28 cellular contexts compared by ENCODE assay signal in genomic region chr2:105626391-105626990, GRCh38.
"Had no signal": no experiment of that assay in that cellular context is flagged by ENCODE, and none has a peak within 500 bp of the region (broad histone marks: within the 10 kb centered on the region; RNA-seq: fewer than 3 reads in every experiment).

No MANE protein-coding gene starts in this region.

- H3K9me3 Mint-ChIP-seq: dendritic cell treated with granulocyte-macrophage colony-stimulating factor and Interleukin-4, amounts not matched to agents 40 ng/mL and 50 ng/mL, for 4 days; natural killer cell treated with Interleukin-12 subunit alpha and Interleukin-12 subunit beta and Interleukin-15 and Interleukin-18, amount 100 ng/mL, for 72 hours had no signal

- H3K4me1 Mint-ChIP-seq: mesothelial cell of epicardium, neural crest cell had no signal

- H3K4me3 Mint-ChIP-seq: dendritic cell treated with granulocyte-macrophage colony-stimulating factor and Interleukin-4, amounts not matched to agents 40 ng/mL and 50 ng/mL, for 4 days; endodermal cell; mesothelial cell of epicardium; natural killer cell treated with Interleukin-12 subunit alpha and Interleukin-12 subunit beta and Interleukin-15 and Interleukin-18, amount 100 ng/mL, for 72 hours; neural crest cell; stimulated activated naive B cell treated with anti-CD40 and anti-IgM and Interleukin-4, amounts not matched to agents 10 μg/mL and 1 μg/mL and 100 μg/mL, for 72 hours; stimulated activated naive CD8-positive, alpha-beta T cell treated with anti-CD3 and anti-CD28 coated beads, Interleukin-15, Interleukin-2, amounts not matched to agents 100 ng/mL and 50 ng/mL, for 24 hours had no signal

- H3K36me3 Mint-ChIP-seq: mesothelial cell of epicardium; natural killer cell treated with Interleukin-12 subunit alpha and Interleukin-12 subunit beta and Interleukin-15 and Interleukin-18, amount 100 ng/mL, for 72 hours; stimulated activated naive B cell treated with anti-CD40 and anti-IgM and Interleukin-4, amounts not matched to agents 10 μg/mL and 1 μg/mL and 100 μg/mL, for 72 hours had no signal

- H3K4me1 ChIP-seq: foreskin keratinocyte, heart left ventricle, left lung, pancreas, right lobe of liver, tibial nerve, upper lobe of left lung had no signal

- H3K4me3 ChIP-seq: gastroesophageal sphincter, heart left ventricle, hepatocyte, left lung, mucosa of descending colon, pancreas, right lobe of liver, thoracic aorta, tibial nerve, upper lobe of left lung had no signal

- H3K27me3 ChIP-seq: gastroesophageal sphincter, hepatocyte, pancreas, tibial nerve, upper lobe of left lung had no signal

- H3K36me3 ChIP-seq: gastroesophageal sphincter, heart left ventricle, left lung, neutrophil, pancreas, right lobe of liver, thoracic aorta, tibial nerve, upper lobe of left lung had no signal

- H3K9me3 ChIP-seq: gastroesophageal sphincter, heart left ventricle, left lung, mucosa of descending colon, neutrophil, pancreas, right lobe of liver, thoracic aorta, tibial nerve, upper lobe of left lung had no signal

- H3K27ac Mint-ChIP-seq: dendritic cell treated with granulocyte-macrophage colony-stimulating factor and Interleukin-4, amounts not matched to agents 40 ng/mL and 50 ng/mL, for 4 days; endodermal cell; mesothelial cell of epicardium; natural killer cell treated with Interleukin-12 subunit alpha and Interleukin-12 subunit beta and Interleukin-15 and Interleukin-18, amount 100 ng/mL, for 72 hours; progenitor cell of endocrine pancreas; stimulated activated naive B cell treated with anti-CD40 and anti-IgM and Interleukin-4, amounts not matched to agents 10 μg/mL and 1 μg/mL and 100 μg/mL, for 72 hours; stimulated activated naive CD8-positive, alpha-beta T cell treated with anti-CD3 and anti-CD28 coated beads, Interleukin-15, Interleukin-2, amounts not matched to agents 100 ng/mL and 50 ng/mL, for 24 hours had no signal

- H3K4me2 ChIP-seq: hepatocyte had no signal

- H3K27ac ChIP-seq: epithelial cell of prostate, foreskin keratinocyte, heart left ventricle, hepatocyte, left lung, neutrophil, pancreas, right lobe of liver, thoracic aorta, tibial nerve, upper lobe of left lung had no signal

- DNase-seq: effector CD8-positive, alpha-beta T cell; endodermal cell; foreskin keratinocyte; heart left ventricle; left cardiac atrium; left lung; mesenchymal stem cell; mucosa of descending colon; naive B cell; pancreas; right lobe of liver; small intestine; stimulated activated CD4-positive, alpha-beta T cell treated with anti-CD3 and anti-CD28 coated beads, Interleukin-15, amount 100 ng/mL, for 24 hours; stimulated activated CD4-positive, alpha-beta T cell treated with anti-CD3 and anti-CD28 coated beads, Interleukin-2, amount 100 ng/mL, for 48 hours; upper lobe of left lung had no signal
